Comparison of ENCODE assay signal across 16 cellular contexts in the genomic region with DNA sequence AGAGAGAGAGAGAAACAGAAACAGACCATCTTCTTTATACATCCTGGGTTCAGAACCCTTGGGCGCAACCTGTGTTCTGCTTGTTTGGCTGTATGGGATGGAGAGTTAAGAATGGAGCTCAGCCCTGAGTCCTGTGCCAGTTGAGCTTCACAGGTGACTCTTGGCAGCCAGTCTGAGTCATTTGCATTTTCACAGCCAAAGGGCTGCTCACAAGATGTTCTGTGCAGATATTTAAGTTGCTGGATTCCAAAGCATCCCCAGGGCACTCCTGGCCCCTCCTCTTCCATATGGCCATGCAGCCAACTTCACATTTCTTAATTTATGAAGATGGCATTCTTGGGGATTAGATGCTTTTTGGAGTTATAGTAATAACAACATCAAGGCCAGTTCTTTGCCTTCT.
DNase-seq lines count a peak whose midpoint lies in the region; TF ChIP-seq lines count a peak whose summit lies in the region.
"Had no signal": no experiment of that assay in that cellular context is flagged by ENCODE, and none has a peak within 500 bp of the region (broad histone marks: within the 10 kb centered on the region; RNA-seq: fewer than 3 reads in every experiment).

No MANE protein-coding gene starts in this region.

- H3K36me3 Mint-ChIP-seq in mesothelial cell of epicardium, result no peaks in the 10 kb centered on the region

- no peak overlapping the region for H3K4me3 ChIP-seq in AG10803 (ENCODE audit: low read length)
- H3K4me3 ChIP-seq: GM23248, K562, PC-9 had no signal

- DNase-seq in AG10803 (ENCODE audit: low read depth) (peak; percentile 27), EL (peak; percentile 28), cerebellar cortex (ENCODE audit: low spot score) (peak; percentile 89), occipital lobe (lab: John Stamatoyannopoulos, UW) (peak; percentile 24), T-helper 1 cell (no peak), activated gamma-delta T cell (lab: John Stamatoyannopoulos, UW) (no peak), mesothelial cell of epicardium (ENCODE audit: low spot score in 2 of 2, unreplicated experiment in 2 of 2) (no peak)
- DNase-seq: CD4-positive, alpha-beta T cell; GM23248; HCEC 1CT; MV-4-11; NCI-H1417; NCI-H1930; NCI-H446 treated with DMSO at 0.1 percent for 48 hours; PC-9 had no signal

- H3K27me3 Mint-ChIP-seq in mesothelial cell of epicardium (ENCODE audit: low read depth), result no peaks in the 10 kb centered on the region

- H3K4me1 Mint-ChIP-seq in mesothelial cell of epicardium, result peaks cover 4% of the 10 kb centered on the region

- H3K9me3 Mint-ChIP-seq in mesothelial cell of epicardium, result peaks cover 5% of the 10 kb centered on the region

- H3K27ac Mint-ChIP-seq in mesothelial cell of epicardium, result no peak overlapping the region
- H3K27ac Mint-ChIP-seq: CD4-positive, alpha-beta T cell had no signal

- TF ChIP-seq CTCF in AG10803 (conservative IDR thresholded peaks at IDR 0.05; ENCODE audit: low read length), result no peak
- TF ChIP-seq CTCF in mesothelial cell of epicardium (IDR thresholded peaks at IDR 0.05; ENCODE audit: unreplicated experiment), result no peak

- H3K4me3 Mint-ChIP-seq in mesothelial cell of epicardium, result no peak overlapping the region
- H3K4me3 Mint-ChIP-seq: CD4-positive, alpha-beta T cell had no signal

Comparison
In these comparisons a context has a peak if more than half of its experiments do, and no peak if none do; other contexts are left out.
1. DNase-seq: peak in AG10803 (single experiment), EL (single experiment), cerebellar cortex (single experiment) and occipital lobe (single experiment); none in T-helper 1 cell (0 of 5), activated gamma-delta T cell (single experiment) and mesothelial cell of epicardium (0 of 2).